In genomic region chr21:14991957-14992356, GRCh38 we compare ENCODE assay signal across 20 cellular contexts.
DNase-seq lines count a peak whose midpoint lies in the region; ATAC-seq and TF ChIP-seq lines count a peak whose summit lies in the region.
"Had no signal": no experiment of that assay in that cellular context is flagged by ENCODE, and none has a peak within 500 bp of the region (broad histone marks: within the 10 kb centered on the region; RNA-seq: fewer than 3 reads in every experiment).

No MANE protein-coding gene starts in this region.

- H3K9me3 ChIP-seq in breast epithelium (no peaks in the 10 kb centered on the region), mammary epithelial cell (replicated peaks; ENCODE audit: insufficient read depth, low read length) (no peaks in the 10 kb centered on the region)
- H3K9me3 ChIP-seq: lower lobe of right lung had no signal

- 87% methylated on average over 8 of the region's 8 CpGs for WGBS in mammary epithelial cell (ENCODE audit: low coverage, missing lambda C conversion rate)

- H3K4me1 ChIP-seq in breast epithelium (no peaks in the 10 kb centered on the region), mammary epithelial cell (ENCODE audit: insufficient read depth, low read length) (peaks cover 18% of the 10 kb centered on the region)

- H3K4me2 ChIP-seq in mammary epithelial cell (ENCODE audit: insufficient read depth, low read depth, low read length) = no peak overlapping the region

- TF ChIP-seq POLR2A in breast epithelium (IDR thresholded peaks at IDR 0.05) = no peak

- H3K27ac Mint-ChIP-seq in MCF 10A (ENCODE audit: low read depth, unreplicated experiment) = no peak overlapping the region
- H3K27ac Mint-ChIP-seq: activated naive CD4-positive, alpha-beta T cell treated with anti-CD3 and anti-CD28 coated beads, Interleukin-2, amount 50 U/mL, for 24 hours; B cell; endodermal cell had no signal

- H4K20me1 ChIP-seq in mammary epithelial cell (ENCODE audit: insufficient read depth, low read length) = no peaks in the 10 kb centered on the region

- H3K27ac ChIP-seq in breast epithelium (no peak overlapping the region), mammary epithelial cell (ENCODE audit: insufficient read depth, low read depth, low read length) (peak overlapping the region; percentile 17)
- H3K27ac ChIP-seq: 22Rv1, lower lobe of right lung had no signal

- dilution Hi-C loops in mammary epithelial cell (cut with HindIII; ENCODE audit: low sequenced_read_pairs) = no loop called here

- H3K4me3 ChIP-seq in breast epithelium = no peak overlapping the region
- no peak overlapping the region for H3K4me3 ChIP-seq in mammary epithelial cell (replicated peaks in 1 of 3; ENCODE audit: insufficient read depth in 1 of 3, low read depth in 2 of 3, low read length in 3 of 3)
- H3K4me3 ChIP-seq in kidney epithelial cell (ENCODE audit: low read depth, low read length) = no peak overlapping the region
- H3K4me3 ChIP-seq: lower lobe of right lung had no signal

- H3K9ac ChIP-seq in mammary epithelial cell (ENCODE audit: insufficient read depth, low read length) = no peak overlapping the region

- CTCF ChIA-PET in MCF 10A (lab: Yijun Ruan, JAX) (no interaction called here), mammary epithelial cell (lab: Charles Lee; ENCODE audit: low non-redundant PET) (no interaction called here)

- H2AFZ ChIP-seq in mammary epithelial cell (ENCODE audit: low read depth, low read length) = no peak overlapping the region

- intact Hi-C loops in MCF 10A (cut with micrococcal nuclease) (no loop called here), breast epithelium (cut with DNase I; ENCODE audit: low total_unique reads) (no loop called here), mammary epithelial cell (cut with micrococcal nuclease) (no loop called here)

- no TSS peak for BruUV-seq in MCF 10A (replicated peaks; lab: Mats Ljungman, UMichigan)
- no TSS peak for BruUV-seq in mammary epithelial cell (replicated peaks; lab: Mats Ljungman, UMichigan)

- peaks cover 92% of the 10 kb centered on the region for H3K79me2 ChIP-seq in mammary epithelial cell (ENCODE audit: insufficient read depth, low read length)

- no peaks in the 10 kb centered on the region for H3K27me3 Mint-ChIP-seq in MCF 10A (ENCODE audit: insufficient read depth, unreplicated experiment)
- H3K27me3 Mint-ChIP-seq: activated naive CD4-positive, alpha-beta T cell treated with anti-CD3 and anti-CD28 coated beads, Interleukin-2, amount 50 U/mL, for 24 hours; B cell had no signal

- TF ChIP-seq CTCF in MCF 10A (IDR thresholded peaks at IDR 0.05; ENCODE audit: unreplicated experiment) (no peak), breast epithelium (IDR thresholded peaks at IDR 0.05) (no peak), mammary epithelial cell (conservative IDR thresholded peaks at IDR 0.05 in 1 of 2, IDR thresholded peaks at IDR 0.05 in 1 of 2; ENCODE audit: extremely low read depth in 1 of 2, insufficient read depth in 1 of 2, low read depth in 1 of 2, low read length in 2 of 2) (no peak), kidney epithelial cell (IDR thresholded peaks at IDR 0.05; ENCODE audit: insufficient read depth, low read length, poor library complexity, severe bottlenecking) (no peak)

- peaks cover 32% of the 10 kb centered on the region for H3K4me1 Mint-ChIP-seq in MCF 10A (ENCODE audit: insufficient read depth, unreplicated experiment)

- H3K36me3 ChIP-seq in breast epithelium (no peaks in the 10 kb centered on the region), mammary epithelial cell (ENCODE audit: insufficient read depth, low read length) (peaks cover 5% of the 10 kb centered on the region), kidney epithelial cell (ENCODE audit: control insufficient read depth, insufficient read depth, low read length) (peaks cover 1% of the 10 kb centered on the region)
- H3K36me3 ChIP-seq: lower lobe of right lung had no signal

- in situ Hi-C loops in mammary epithelial cell (cut with MboI; ENCODE audit: low sequenced_read_pairs in 2 of 2) = no loop called here

- no peak overlapping the region for H3K4me3 Mint-ChIP-seq in MCF 10A (ENCODE audit: unreplicated experiment)
- H3K4me3 Mint-ChIP-seq: activated naive CD4-positive, alpha-beta T cell treated with anti-CD3 and anti-CD28 coated beads, Interleukin-2, amount 50 U/mL, for 24 hours; B cell; endodermal cell; immature natural killer cell had no signal

- no peaks in the 10 kb centered on the region for H3K9me3 Mint-ChIP-seq in MCF 10A (ENCODE audit: unreplicated experiment)
- H3K9me3 Mint-ChIP-seq: activated naive CD4-positive, alpha-beta T cell treated with anti-CD3 and anti-CD28 coated beads, Interleukin-2, amount 50 U/mL, for 24 hours; endodermal cell; immature natural killer cell had no signal

- H3K27me3 ChIP-seq in breast epithelium (no peaks in the 10 kb centered on the region), mammary epithelial cell (ENCODE audit: insufficient read depth, low read length) (no peaks in the 10 kb centered on the region), kidney epithelial cell (ENCODE audit: control insufficient read depth, insufficient read depth, low read length) (no peaks in the 10 kb centered on the region)

- ATAC-seq in HG02798 (IDR thresholded peaks at IDR 0.05; ENCODE audit: poor library complexity, unreplicated experiment) = no peak
- ATAC-seq: lower lobe of right lung had no signal

- no peaks in the 10 kb centered on the region for H3K36me3 Mint-ChIP-seq in MCF 10A (ENCODE audit: insufficient read depth, unreplicated experiment)

- POLR2A ChIA-PET in MCF 10A (lab: Yijun Ruan, JAX) = interaction anchor here (0.6 kb wide), 1 partner anchor 449 kb away, joined by 3 read pairs; no protein-coding TSS in a partner anchor

- DNase-seq in MCF 10A (ENCODE audit: unreplicated experiment) (peak; percentile 14), breast epithelium (ENCODE audit: low spot score in 2 of 2) (no peak), mammary epithelial cell (peak; percentile 69), kidney epithelial cell (ENCODE audit: low read depth) (peak; percentile 79), T-helper 1 cell (no peak), NCI-H1092 treated with DMSO at 0.1 percent for 48 hours (lab: John Stamatoyannopoulos, UW) (no peak)
- DNase-seq in activated CD4-positive, alpha-beta T cell treated with anti-CD3 and anti-CD28 coated beads for 48 hours = no peak
- DNase-seq: endodermal cell; immature natural killer cell; Kasumi-1; lower lobe of right lung; NCI-H1092; NK-92 treated with Interleukin-12 subunit alpha and Interleukin-12 subunit beta, amount 100 ng/mL, for 24 hours; occipital lobe; RPMI8226; stimulated activated CD4-positive, alpha-beta T cell treated with anti-CD3 and anti-CD28 coated beads, Interleukin-12 subunit alpha, Interleukin-12 subunit beta, amount 100 ng/mL, for 4 hours had no signal

Comparison
In these comparisons a context has a peak if more than half of its experiments do, and no peak if none do; other contexts are left out.
1. DNase-seq: peak in MCF 10A (single experiment), mammary epithelial cell (single experiment) and kidney epithelial cell (single experiment); none in breast epithelium (0 of 2), T-helper 1 cell (0 of 5), NCI-H1092 treated with DMSO at 0.1 percent for 48 hours (single experiment) and activated CD4-positive, alpha-beta T cell treated with anti-CD3 and anti-CD28 coated beads for 48 hours (single experiment).